Comparison of ENCODE assay signal across 9 cellular contexts in the genomic region with DNA sequence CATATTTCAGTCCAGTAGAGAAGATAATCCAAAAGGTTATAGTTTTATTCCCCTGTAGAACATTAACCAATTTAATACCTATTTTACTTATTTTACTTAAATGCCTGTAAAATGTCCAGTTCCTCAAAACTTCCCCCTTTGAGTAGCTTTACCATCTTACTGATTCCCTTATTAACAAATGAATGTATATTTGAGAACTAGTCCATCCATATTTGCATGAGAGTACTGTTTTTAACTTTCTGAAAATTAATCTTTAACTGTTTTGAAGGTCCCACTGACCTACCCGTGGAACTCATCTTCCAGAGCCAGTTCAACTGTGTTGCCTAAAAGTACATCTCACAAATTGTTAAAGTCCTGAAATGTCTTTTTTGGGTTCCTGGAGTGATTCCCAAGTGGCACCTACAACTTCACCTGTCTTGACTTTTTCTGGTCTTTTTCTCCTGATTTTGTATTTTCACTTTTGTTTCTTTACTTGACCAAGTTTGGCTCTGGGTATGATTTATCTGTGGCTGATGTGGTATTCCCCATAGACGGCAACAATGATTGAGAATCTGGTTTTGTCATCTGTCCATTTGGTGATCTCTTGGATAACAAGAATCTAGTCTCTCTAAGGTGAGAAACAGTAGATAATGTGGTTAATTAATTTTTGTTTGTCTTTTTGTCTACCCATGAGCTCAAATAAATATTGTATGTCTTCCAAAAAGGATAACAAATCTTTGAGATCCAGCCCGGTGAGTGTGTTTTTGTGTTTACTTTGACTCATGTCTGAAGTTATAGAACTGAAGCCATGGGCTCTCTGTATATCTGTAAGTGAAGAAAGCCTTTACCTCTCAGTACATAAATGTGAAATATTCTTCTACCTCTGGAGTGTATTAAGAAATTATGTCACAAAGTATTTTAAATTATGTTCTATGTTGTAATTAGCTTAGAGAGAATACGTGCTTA.
DNase-seq lines count a peak whose midpoint lies in the region; ATAC-seq, FAIRE-seq and TF ChIP-seq lines count a peak whose summit lies in the region.
"Had no signal": no experiment of that assay in that cellular context is flagged by ENCODE, and none has a peak within 500 bp of the region (broad histone marks: within the 10 kb centered on the region; RNA-seq: fewer than 3 reads in every experiment).

No MANE protein-coding gene starts in this region.

- H3K36me3 ChIP-seq in GM12878 (ENCODE audit: control insufficient read depth in 2 of 2, insufficient read depth in 2 of 2, low read length in 1 of 2) (no peaks in the 10 kb centered on the region), psoas muscle (ENCODE audit: insufficient read depth in 1 of 2, low read depth in 1 of 2) (no peaks in the 10 kb centered on the region)

- H3K4me3 ChIP-seq in GM12878 (peak overlapping the region; percentile 47; the same call in 1 of the 2 replicates), psoas muscle (no peak overlapping the region)

- in situ Hi-C loops in GM12878 (cut with MboI) = no loop called here

- H3K27ac ChIP-seq in GM12878 (ENCODE audit: control insufficient read depth, insufficient read depth) (peak overlapping the region; percentile 75), psoas muscle (no peak overlapping the region)

- 7% methylated on average over 4 of the region's 4 CpGs for WGBS in GM12878 (ENCODE audit: insufficient coverage, insufficient replicate concordance, low lambda C conversion rate, missing lambda C conversion rate)
- 87 to 92% (median 91%) methylated on average over 4 of the region's 4 CpGs for WGBS in psoas muscle, 3 donors

- H3K27me3 ChIP-seq in GM12878 (replicated peaks in 1 of 2; ENCODE audit: control insufficient read depth in 2 of 2, insufficient read depth in 2 of 2, low read length in 1 of 2) (no peaks in the 10 kb centered on the region), psoas muscle (ENCODE audit: insufficient read depth in 3 of 3, low read length in 2 of 3) (no peaks in the 10 kb centered on the region)

- no peak for TF ChIP-seq CTCF in GM12878 (IDR thresholded peaks at IDR 0.05 in 2 of 3, conservative IDR thresholded peaks at IDR 0.05 in 1 of 3; ENCODE audit: control insufficient read depth in 2 of 3, extremely low read depth in 1 of 3, insufficient read depth in 1 of 3, low read depth in 3 of 3, low read length in 3 of 3)
- no peak for TF ChIP-seq CTCF in psoas muscle (IDR thresholded peaks at IDR 0.05)

- CTCF ChIA-PET in GM12878 (lab: Yijun Ruan, JAX) = interaction anchor here (1.2 to 1.6 kb wide), 6 partner anchors 56 to 418 kb away, joined by 3 to 5 read pairs (median 4); no protein-coding TSS in a partner anchor

- H2AFZ ChIP-seq in GM12878 (ENCODE audit: control insufficient read depth, low read depth, low read length) = peak overlapping the region; percentile 76

- no peak for TF ChIP-seq POLR2A in GM12878 (IDR thresholded peaks at IDR 0.05; ENCODE audit: low read depth, low read length)

- H4K20me1 ChIP-seq in GM12878 (ENCODE audit: control insufficient read depth, insufficient read depth) = no peaks in the 10 kb centered on the region

- peak; percentile 45 to 76; a peak in 2 of 4 replicates for TF ChIP-seq EP300 in GM12878 (IDR thresholded peaks at IDR 0.05; ENCODE audit: borderline replicate concordance in 1 of 2, control insufficient read depth in 1 of 2, low read depth in 2 of 2, low read length in 2 of 2)

- TF ChIP-seq RAD21 in GM12878 (IDR thresholded peaks at IDR 0.05; ENCODE audit: insufficient read depth, low read depth, low read length) = no peak

- POLR2A ChIA-PET in GM12878 (lab: Charles Lee) = interaction anchor here (0.6 to 2.2 kb wide), 8 partner anchors 52 to 283 kb away, joined by 3 to 5 read pairs (median 3); no protein-coding TSS in a partner anchor

- 0 out of 2 replicates have a peak overlapping the region, but pooled peaks have one; percentile 37 for H3K9ac ChIP-seq in GM12878 (ENCODE audit: control insufficient read depth, insufficient read depth, low read length)

- peaks cover 6% of the 10 kb centered on the region for H3K4me1 ChIP-seq in GM12878 (ENCODE audit: control insufficient read depth, insufficient read depth, low read length)
- H3K4me1 ChIP-seq in psoas muscle = peaks cover 44% of the 10 kb centered on the region

- FAIRE-seq in GM12878 (lab: Jason Lieb, UNC) = peak; percentile 95

- intact Hi-C loops in GM12878 (cut with micrococcal nuclease; ENCODE audit: unreplicated experiment) = loop anchor here (1.0 to 5.0 kb wide), 6 partner anchors 94 to 319 kb away; no protein-coding TSS in a partner anchor
- intact Hi-C loops in psoas muscle (cut with DNase I) = no loop called here

- peaks cover 6% of the 10 kb centered on the region for H3K79me2 ChIP-seq in GM12878 (ENCODE audit: control insufficient read depth, insufficient read depth, low read length)

- DNase-seq in GM12878 (ENCODE audit: low read depth, low spot score) = peak; percentile 82
- no peak for DNase-seq in activated CD4-positive, CD25-positive, alpha-beta regulatory T cell (lab: John Stamatoyannopoulos, UW)
- no peak for DNase-seq in H4 (ENCODE audit: low spot score)
- no peak for DNase-seq in activated CD8-positive, alpha-beta memory T cell treated with anti-CD3 and anti-CD28 coated beads, Interleukin-2, amount 50 U/mL, for 4 hours
- DNase-seq in psoas muscle = no peak
- DNase-seq: kidney glomerular epithelial cell had no signal

- no peaks in the 10 kb centered on the region for H3K9me3 ChIP-seq in GM12878 (replicated peaks; ENCODE audit: control insufficient read depth, insufficient read depth, low read length)
- no peaks in the 10 kb centered on the region for H3K9me3 ChIP-seq in psoas muscle

- BruUV-seq in GM12878 (replicated peaks; lab: Mats Ljungman, UMichigan) = TSS peak; percentile 77

- H3K4me2 ChIP-seq in GM12878 (ENCODE audit: control insufficient read depth, insufficient read depth) = peak overlapping the region; percentile 73

- ATAC-seq in GM18508 (IDR thresholded peaks at IDR 0.05; ENCODE audit: insufficient read depth, unreplicated experiment) (peak; percentile 79), GM21360 (IDR thresholded peaks at IDR 0.05; ENCODE audit: unreplicated experiment) (peak; percentile 62), HG03135 (IDR thresholded peaks at IDR 0.05; ENCODE audit: unreplicated experiment) (peak; percentile 81), GM12878 (peak; percentile 76), psoas muscle (no peak)

- RAD21 ChIA-PET in GM12878 (lab: Charles Lee; ENCODE audit: unreplicated experiment) = interaction anchor here (0.6 to 8.5 kb wide), 22 partner anchors 10 to 240 kb away, joined by 3 to 49 read pairs (median 5); no protein-coding TSS in a partner anchor

- SMC1A ChIA-PET in GM12878 (lab: Charles Lee; ENCODE audit: uncharacterized antibody, unreplicated experiment) = interaction anchor here (0.5 to 4.9 kb wide), 29 partner anchors 10 to 417 kb away, joined by 3 to 37 read pairs (median 4); no protein-coding TSS in a partner anchor

TF ChIP-seq in GM12878, 131 proteins besides CTCF, POLR2A, EP300 and RAD21 (continues in another document):
- peak; percentile 81 for TF ChIP-seq ATF7 (IDR thresholded peaks at IDR 0.05; ENCODE audit: low read depth)
- TF ChIP-seq NR2F1 (conservative IDR thresholded peaks at IDR 0.05) = peak; percentile 43; the same call in 1 of the 2 replicates
- peak; percentile 57 for TF ChIP-seq SMAD1 (IDR thresholded peaks at IDR 0.05; ENCODE audit: low read depth, partially characterized antibody)
- TF ChIP-seq, protein P1, sequence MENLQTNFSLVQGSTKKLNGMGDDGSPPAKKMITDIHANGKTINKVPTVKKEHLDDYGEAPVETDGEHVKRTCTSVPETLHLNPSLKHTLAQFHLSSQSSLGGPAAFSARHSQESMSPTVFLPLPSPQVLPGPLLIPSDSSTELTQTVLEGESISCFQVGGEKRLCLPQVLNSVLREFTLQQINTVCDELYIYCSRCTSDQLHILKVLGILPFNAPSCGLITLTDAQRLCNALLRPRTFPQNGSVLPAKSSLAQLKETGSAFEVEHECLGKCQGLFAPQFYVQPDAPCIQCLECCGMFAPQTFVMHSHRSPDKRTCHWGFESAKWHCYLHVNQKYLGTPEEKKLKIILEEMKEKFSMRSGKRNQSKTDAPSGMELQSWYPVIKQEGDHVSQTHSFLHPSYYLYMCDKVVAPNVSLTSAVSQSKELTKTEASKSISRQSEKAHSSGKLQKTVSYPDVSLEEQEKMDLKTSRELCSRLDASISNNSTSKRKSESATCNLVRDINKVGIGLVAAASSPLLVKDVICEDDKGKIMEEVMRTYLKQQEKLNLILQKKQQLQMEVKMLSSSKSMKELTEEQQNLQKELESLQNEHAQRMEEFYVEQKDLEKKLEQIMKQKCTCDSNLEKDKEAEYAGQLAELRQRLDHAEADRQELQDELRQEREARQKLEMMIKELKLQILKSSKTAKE (IDR thresholded peaks at IDR 0.05; ENCODE audit: low read depth, poor library complexity, severe bottlenecking) = peak; percentile 80
- TF ChIP-seq RBBP5 (conservative IDR thresholded peaks at IDR 0.05) = no peak
- TF ChIP-seq TCF12 (IDR thresholded peaks at IDR 0.05; ENCODE audit: low read depth, low read length) = no peak
- TF ChIP-seq NFXL1 (IDR thresholded peaks at IDR 0.05; ENCODE audit: borderline replicate concordance) = no peak
- TF ChIP-seq STAT3 (IDR thresholded peaks at IDR 0.05; ENCODE audit: low read depth, low read length) = peak; percentile 78; the same call in 1 of the 2 replicates
- no peak for TF ChIP-seq WRNIP1 (IDR thresholded peaks at IDR 0.05; ENCODE audit: borderline replicate concordance, low read depth, low read length)
- TF ChIP-seq MYB (IDR thresholded peaks at IDR 0.05; ENCODE audit: borderline replicate concordance, low read depth, low read length) = no peak
- TF ChIP-seq, protein P2, sequence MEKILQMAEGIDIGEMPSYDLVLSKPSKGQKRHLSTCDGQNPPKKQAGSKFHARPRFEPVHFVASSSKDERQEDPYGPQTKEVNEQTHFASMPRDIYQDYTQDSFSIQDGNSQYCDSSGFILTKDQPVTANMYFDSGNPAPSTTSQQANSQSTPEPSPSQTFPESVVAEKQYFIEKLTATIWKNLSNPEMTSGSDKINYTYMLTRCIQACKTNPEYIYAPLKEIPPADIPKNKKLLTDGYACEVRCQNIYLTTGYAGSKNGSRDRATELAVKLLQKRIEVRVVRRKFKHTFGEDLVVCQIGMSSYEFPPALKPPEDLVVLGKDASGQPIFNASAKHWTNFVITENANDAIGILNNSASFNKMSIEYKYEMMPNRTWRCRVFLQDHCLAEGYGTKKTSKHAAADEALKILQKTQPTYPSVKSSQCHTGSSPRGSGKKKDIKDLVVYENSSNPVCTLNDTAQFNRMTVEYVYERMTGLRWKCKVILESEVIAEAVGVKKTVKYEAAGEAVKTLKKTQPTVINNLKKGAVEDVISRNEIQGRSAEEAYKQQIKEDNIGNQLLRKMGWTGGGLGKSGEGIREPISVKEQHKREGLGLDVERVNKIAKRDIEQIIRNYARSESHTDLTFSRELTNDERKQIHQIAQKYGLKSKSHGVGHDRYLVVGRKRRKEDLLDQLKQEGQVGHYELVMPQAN (conservative IDR thresholded peaks at IDR 0.05) = no peak
- peak; percentile 61 for TF ChIP-seq GATAD2B (conservative IDR thresholded peaks at IDR 0.05; ENCODE audit: low read depth)
- TF ChIP-seq EGR1 (IDR thresholded peaks at IDR 0.05; ENCODE audit: borderline replicate concordance in 1 of 2, low read depth in 2 of 2, low read length in 2 of 2) = no peak
- peak; percentile 60; the same call in 1 of the 2 replicates for TF ChIP-seq CBFB (IDR thresholded peaks at IDR 0.05; ENCODE audit: low read depth)

Comparison
In these comparisons a context has a peak if more than half of its experiments do, and no peak if none do; other contexts are left out.
1. ATAC-seq: peak in GM18508 (single experiment), GM21360 (single experiment), HG03135 (single experiment) and GM12878 (single experiment); none in psoas muscle (0 of 4).